9 cellular contexts compared by ENCODE assay signal in genomic region chr5:170882345-170882744, GRCh38. TPM values are rescaled to one million over a fixed set of nuclear protein-coding genes. Genes with fewer than 3 reads are reported as not detected.
"Had no signal": no experiment of that assay in that cellular context is flagged by ENCODE, and none has a peak within 500 bp of the region (broad histone marks: within the 10 kb centered on the region; RNA-seq: fewer than 3 reads in every experiment).

No MANE protein-coding gene starts in this region.

- H3K36me3 ChIP-seq: HAP-1 had no signal

- ATAC-seq: HCT116, HepG2 had no signal

- H3K4me3 ChIP-seq: GM23248, HAP-1 had no signal

- FAIRE-seq: HepG2 had no signal

- DNase-seq: GM23248, GOT3, H7, HFFc6, KBM-7 had no signal

RNA-seq across cellular contexts. Expression of gene RANBP17, which starts 20.5 kb away (rescaled TPM):
- total RNA-seq: H4, HepG2 had no signal
